18 cellular contexts compared by ENCODE assay signal in genomic region chr19:28235606-28236125, GRCh38.
DNase-seq lines count a peak whose midpoint lies in the region; ATAC-seq, FAIRE-seq and TF ChIP-seq lines count a peak whose summit lies in the region.
"Had no signal": no experiment of that assay in that cellular context is flagged by ENCODE, and none has a peak within 500 bp of the region (broad histone marks: within the 10 kb centered on the region; RNA-seq: fewer than 3 reads in every experiment).

No MANE protein-coding gene starts in this region.

- peaks cover 20% of the 10 kb centered on the region for H3K27me3 Mint-ChIP-seq in type B pancreatic cell
- H3K27me3 Mint-ChIP-seq: B cell had no signal

- no peaks in the 10 kb centered on the region for H3K9me3 Mint-ChIP-seq in type B pancreatic cell
- H3K9me3 Mint-ChIP-seq: CD8-positive, alpha-beta T cell; GM23338 had no signal

- H3K23ac ChIP-seq in trophoblast cell (ENCODE audit: low read length): no peak overlapping the region

- H3K27me3 ChIP-seq in trophoblast cell (ENCODE audit: insufficient read depth, low read length): no peaks in the 10 kb centered on the region
- H3K27me3 ChIP-seq: BLaER1 treated with 17β-estradiol and CSF1 and Interleukin-3, amounts not matched to agents 10 nM and 100 nM had no signal

- peak; percentile 20 for DNase-seq in kidney tubule cell (ENCODE audit: low spot score)
- no peak for DNase-seq in trophoblast cell
- DNase-seq in NCI-H510A treated with DMSO at 0.1 percent for 48 hours (lab: John Stamatoyannopoulos, UW): no peak
- DNase-seq in type B pancreatic cell (ENCODE audit: extremely low spot score, unreplicated experiment): no peak
- no peak for DNase-seq in G401 (ENCODE audit: low spot score)
- DNase-seq: Calu3; CD8-positive, alpha-beta T cell; DMS79 treated with DMSO at 0.1 percent for 48 hours; HCEC 1CT; IMR-90 had no signal

- no peak overlapping the region for H3K4me2 ChIP-seq in trophoblast cell (ENCODE audit: low read length)
- H3K4me2 ChIP-seq: GM23338 had no signal

- no peak for ATAC-seq in HG03432 (IDR thresholded peaks at IDR 0.05; ENCODE audit: unreplicated experiment)
- ATAC-seq: CD8-positive, alpha-beta T cell; GM23338 had no signal

- TF ChIP-seq CTCF in type B pancreatic cell (conservative IDR thresholded peaks at IDR 0.05): no peak

- no peak overlapping the region for H3K4me3 Mint-ChIP-seq in type B pancreatic cell
- H3K4me3 Mint-ChIP-seq: B cell; CD8-positive, alpha-beta T cell; GM23338 had no signal

- no peak overlapping the region for H4K8ac ChIP-seq in trophoblast cell (ENCODE audit: low read depth, low read length)

- no peaks in the 10 kb centered on the region for H3K36me3 ChIP-seq in trophoblast cell (ENCODE audit: control insufficient read depth in 1 of 2, insufficient read depth in 2 of 2, low read length in 2 of 2)
- H3K36me3 ChIP-seq: BLaER1 treated with 17β-estradiol and CSF1 and Interleukin-3, amounts not matched to agents 10 nM and 100 nM had no signal

- peak overlapping the region; percentile 28 for H2AK5ac ChIP-seq in trophoblast cell (ENCODE audit: low read length)

- no peaks in the 10 kb centered on the region for H3K36me3 Mint-ChIP-seq in type B pancreatic cell
- H3K36me3 Mint-ChIP-seq: CD8-positive, alpha-beta T cell had no signal

- no peaks in the 10 kb centered on the region for H3K9me3 ChIP-seq in trophoblast cell (ENCODE audit: insufficient read depth, low read depth, low read length)
- H3K9me3 ChIP-seq: BLaER1 treated with 17β-estradiol and CSF1 and Interleukin-3, amounts not matched to agents 10 nM and 100 nM had no signal

- FAIRE-seq in G401.6 (lab: Jason Lieb, UNC): peak; percentile 96
- FAIRE-seq: GM12891, H54, HTR-8/SVneo had no signal

- peaks cover 13% of the 10 kb centered on the region for H3K4me1 Mint-ChIP-seq in type B pancreatic cell (ENCODE audit: unreplicated experiment)
- H3K4me1 Mint-ChIP-seq: B cell had no signal

- H2BK5ac ChIP-seq in trophoblast cell (ENCODE audit: low read depth, low read length, poor library complexity): no peak overlapping the region

- no peak overlapping the region for H3K4ac ChIP-seq in trophoblast cell (ENCODE audit: low read depth, low read length)

- WGBS in trophoblast cell (ENCODE audit: extremely low coverage, insufficient coverage, insufficient read length): no CpG with 5 or more reads among the region's 4 CpGs

- no peak overlapping the region for H3K18ac ChIP-seq in trophoblast cell (ENCODE audit: low read length)

- no peak overlapping the region for H4K12ac ChIP-seq in trophoblast cell (ENCODE audit: low read depth, low read length)

- no peak overlapping the region for H3K4me3 ChIP-seq in trophoblast cell (ENCODE audit: low read depth, low read length)
- H3K4me3 ChIP-seq: BLaER1 treated with 17β-estradiol and CSF1 and Interleukin-3, amounts not matched to agents 10 nM and 100 nM; GM23338 had no signal

- peaks cover 3% of the 10 kb centered on the region for H3K79me1 ChIP-seq in trophoblast cell (ENCODE audit: low read length)

- no peak overlapping the region for H2BK120ac ChIP-seq in trophoblast cell (ENCODE audit: insufficient read depth, low read length, poor library complexity)

- H3K4me1 ChIP-seq in trophoblast cell (ENCODE audit: control insufficient read depth in 1 of 2, insufficient read depth in 2 of 2, low read length in 2 of 2): peaks cover 0 to 10% of the 10 kb centered on the region in 2 experiments

- H3K9ac ChIP-seq in trophoblast cell (ENCODE audit: low read length): no peak overlapping the region
- H3K9ac ChIP-seq: BLaER1 treated with 17β-estradiol and CSF1 and Interleukin-3, amounts not matched to agents 10 nM and 100 nM had no signal

- no peak overlapping the region for H3K27ac ChIP-seq in trophoblast cell (ENCODE audit: low read depth, low read length)
- H3K27ac ChIP-seq: BLaER1 treated with 17β-estradiol and CSF1 and Interleukin-3, amounts not matched to agents 10 nM and 100 nM had no signal

- no peak overlapping the region for H2AFZ ChIP-seq in trophoblast cell (ENCODE audit: insufficient read depth, low read length, poor library complexity)
- H2AFZ ChIP-seq: GM23338 had no signal

- no peak overlapping the region for H3K14ac ChIP-seq in trophoblast cell (ENCODE audit: low read length)

- H3K27ac Mint-ChIP-seq in type B pancreatic cell: no peak overlapping the region
- H3K27ac Mint-ChIP-seq: B cell; CD8-positive, alpha-beta T cell; GM23338 had no signal

- H4K91ac ChIP-seq in trophoblast cell (ENCODE audit: low read depth, low read length): no peak overlapping the region

- in situ Hi-C loops in G401 (cut with HindIII; ENCODE audit: low sequenced_read_pairs): no loop called here

- H2BK12ac ChIP-seq in trophoblast cell (ENCODE audit: low read length): peak overlapping the region; percentile 42

- no peaks in the 10 kb centered on the region for H3K79me2 ChIP-seq in trophoblast cell (ENCODE audit: control insufficient read depth, insufficient read depth, low read length, poor library complexity)
